In genomic region chr1:228478912-228479665, GRCh38 we compare ENCODE assay signal across 10 cellular contexts. TPM values are rescaled to one million over a fixed set of nuclear protein-coding genes. Genes with fewer than 3 reads are reported as not detected.
DNase-seq lines count a peak whose midpoint lies in the region; ATAC-seq, FAIRE-seq and TF ChIP-seq lines count a peak whose summit lies in the region.
"Had no signal": no experiment of that assay in that cellular context is flagged by ENCODE, and none has a peak within 500 bp of the region (broad histone marks: within the 10 kb centered on the region; RNA-seq: fewer than 3 reads in every experiment).

No MANE protein-coding gene starts in this region.

- WGBS in prostate gland, result 70% methylated on average over 9 of the region's 9 CpGs

- peak overlapping the region; percentile 75 for H2AFZ ChIP-seq in endothelial cell of umbilical vein (ENCODE audit: low read depth, low read length)

- no peaks in the 10 kb centered on the region for H3K27me3 ChIP-seq in endothelial cell of umbilical vein (ENCODE audit: control insufficient read depth in 2 of 2, insufficient read depth in 2 of 2, low read length in 2 of 2)
- no peaks in the 10 kb centered on the region for H3K27me3 ChIP-seq in prostate gland (replicated peaks; ENCODE audit: insufficient read depth)
- H3K27me3 ChIP-seq: heart left ventricle had no signal

- H4K20me1 ChIP-seq in endothelial cell of umbilical vein (replicated peaks; ENCODE audit: control insufficient read depth, extremely low read depth, insufficient read depth, low read length), result no peaks in the 10 kb centered on the region

- no peaks in the 10 kb centered on the region for H3K79me2 ChIP-seq in endothelial cell of umbilical vein (ENCODE audit: control insufficient read depth, insufficient read depth, low read length)

- dilution Hi-C loops in endothelial cell of umbilical vein (cut with MboI; ENCODE audit: extremely low pct_ligation_motif_present, low sequenced_read_pairs), result no loop called here

- DNase-seq in Ammon's horn (ENCODE audit: low spot score), result peak; percentile 48
- peak; percentile 62 for DNase-seq in MV-4-11 (lab: John Stamatoyannopoulos, UW)
- DNase-seq in endothelial cell of umbilical vein (ENCODE audit: low read depth, low spot score), result no peak
- DNase-seq in OCI-M2 (lab: John Stamatoyannopoulos, UW; ENCODE audit: unreplicated experiment), result no peak
- DNase-seq in prostate gland (ENCODE audit: low spot score), result no peak
- DNase-seq in stimulated activated CD4-positive, alpha-beta T cell treated with anti-CD3 and anti-CD28 coated beads, Interleukin-12 subunit alpha, Interleukin-12 subunit beta, amount 100 ng/mL, for 4 hours, result no peak
- DNase-seq: heart left ventricle had no signal

- H3K36me3 ChIP-seq in endothelial cell of umbilical vein (ENCODE audit: control insufficient read depth in 2 of 2, extremely low read depth in 1 of 2, insufficient read depth in 2 of 2, low read length in 2 of 2) (no peaks in the 10 kb centered on the region), prostate gland (no peaks in the 10 kb centered on the region)
- H3K36me3 ChIP-seq: heart left ventricle had no signal

- no peaks in the 10 kb centered on the region for H3K9me3 ChIP-seq in endothelial cell of umbilical vein (replicated peaks; ENCODE audit: control insufficient read depth, insufficient read depth, low read length)
- H3K9me3 ChIP-seq in prostate gland, result no peaks in the 10 kb centered on the region
- H3K9me3 ChIP-seq: heart left ventricle had no signal

- ATAC-seq in GM19372 (IDR thresholded peaks at IDR 0.05; ENCODE audit: low read depth, unreplicated experiment), result peak; percentile 67
- no peak for ATAC-seq in HG03565 (IDR thresholded peaks at IDR 0.05; ENCODE audit: unreplicated experiment)

- intact Hi-C loops in endothelial cell of umbilical vein (cut with micrococcal nuclease) (no loop called here), prostate gland (cut with DNase I) (no loop called here)

- H3K4me2 ChIP-seq in endothelial cell of umbilical vein (ENCODE audit: insufficient read depth, low read length), result no peak overlapping the region

- POLR2A ChIA-PET in endothelial cell of umbilical vein (lab: Charles Lee), result interaction anchor here (0.6 kb wide), 1 partner anchor 21 kb away, joined by 3 read pairs; no protein-coding TSS in a partner anchor

- TF ChIP-seq POLR2A in endothelial cell of umbilical vein (IDR thresholded peaks at IDR 0.05; ENCODE audit: low read depth, low read length) (no peak), prostate gland (IDR thresholded peaks at IDR 0.05) (no peak)

- H3K4me3 ChIP-seq in endothelial cell of umbilical vein (replicated peaks in 1 of 3; ENCODE audit: insufficient read depth in 1 of 3, low read depth in 1 of 3, low read length in 3 of 3), result no peak overlapping the region
- no peak overlapping the region for H3K4me3 ChIP-seq in prostate gland
- H3K4me3 ChIP-seq: heart left ventricle, skin epidermis had no signal

- H3K27ac ChIP-seq in endothelial cell of umbilical vein (ENCODE audit: insufficient read depth, low read depth, low read length), result no peak overlapping the region
- no peak overlapping the region for H3K27ac ChIP-seq in prostate gland

- TF ChIP-seq CTCF in endothelial cell of umbilical vein (IDR thresholded peaks at IDR 0.05; ENCODE audit: extremely low read depth in 1 of 2, insufficient read depth in 1 of 2, low read depth in 1 of 2, low read length in 2 of 2), result no peak
- no peak for TF ChIP-seq CTCF in prostate gland (IDR thresholded peaks at IDR 0.05)

- peaks cover 9% of the 10 kb centered on the region for H3K4me1 ChIP-seq in endothelial cell of umbilical vein (ENCODE audit: control insufficient read depth, extremely low read depth, insufficient read depth, low read length)
- no peaks in the 10 kb centered on the region for H3K4me1 ChIP-seq in prostate gland (replicated peaks)

- BruUV-seq in endothelial cell of umbilical vein (replicated peaks; lab: Mats Ljungman, UMichigan), result no TSS peak

- no peaks in the 10 kb centered on the region for H3K9me1 ChIP-seq in endothelial cell of umbilical vein (replicated peaks; ENCODE audit: control insufficient read depth, extremely low read depth, insufficient read depth, low read length)

- CTCF ChIA-PET in endothelial cell of umbilical vein (lab: Charles Lee), result interaction anchor here (0.7 to 1.2 kb wide), 2 partner anchors 18 to 22 kb away, joined by 3 to 8 read pairs; no protein-coding TSS in a partner anchor

- peak; percentile 59 for FAIRE-seq in endothelial cell of umbilical vein (lab: Jason Lieb, UNC)

- H3K9ac ChIP-seq in endothelial cell of umbilical vein (replicated peaks; ENCODE audit: extremely low read depth, insufficient read depth, low read length), result no peak overlapping the region

TF ChIP-seq in endothelial cell of umbilical vein, 7 proteins besides CTCF, POLR2A, EP300 and RAD21:
- TF ChIP-seq GATA2 (IDR thresholded peaks at IDR 0.05; ENCODE audit: insufficient read depth, insufficient read length, low read depth, low read length) (peak; percentile 50), EZH2 (IDR thresholded peaks at IDR 0.05; ENCODE audit: borderline replicate concordance, low read depth, low read length, severe bottlenecking) (no peak)

RNA-seq across cellular contexts. Expression of gene RNF187, which starts 8.1 kb away (rescaled TPM):
- total RNA-seq in endothelial cell of umbilical vein (86.4 and 87.1 TPM in 2 replicates), prostate gland (100 to 1,000 TPM in 1 of 2 donors, 10 to 100 TPM in 1; 83.7 to 130 TPM)
- 48.0 and 48.7 TPM in 2 replicates for polyA plus RNA-seq in endothelial cell of umbilical vein
- polyA plus RNA-seq in endothelial cell of umbilical vein (2011; cell fraction: cytosol; rRNA removed), result 42.8 and 50.9 TPM in 2 replicates
- 15.7 and 19.5 TPM in 2 replicates for polyA plus RNA-seq in endothelial cell of umbilical vein (2011; cell fraction: nucleus; rRNA removed)
- polyA plus RNA-seq in endothelial cell of umbilical vein (2012), result 60.7 and 77.6 TPM in 2 replicates
- 36.6 and 52.6 TPM in 2 replicates for polyA minus RNA-seq in endothelial cell of umbilical vein
- polyA minus RNA-seq in endothelial cell of umbilical vein (2011; cell fraction: cytosol; rRNA and poly(A)+ RNA removed), result 47.9 TPM
- polyA minus RNA-seq in endothelial cell of umbilical vein (2011; cell fraction: nucleus; rRNA and poly(A)+ RNA removed), result 4.3 and 6.1 TPM in 2 replicates

Comparison
In these comparisons a context has a peak if more than half of its experiments do, and no peak if none do; other contexts are left out.
1. DNase-seq: peak in Ammon's horn (single experiment) and MV-4-11 (single experiment); none in endothelial cell of umbilical vein (single experiment), OCI-M2 (single experiment), prostate gland (single experiment) and stimulated activated CD4-positive, alpha-beta T cell treated with anti-CD3 and anti-CD28 coated beads, Interleukin-12 subunit alpha, Interleukin-12 subunit beta, amount 100 ng/mL, for 4 hours (single experiment).